Comparison of ENCODE assay signal across 8 cellular contexts in the genomic region with DNA sequence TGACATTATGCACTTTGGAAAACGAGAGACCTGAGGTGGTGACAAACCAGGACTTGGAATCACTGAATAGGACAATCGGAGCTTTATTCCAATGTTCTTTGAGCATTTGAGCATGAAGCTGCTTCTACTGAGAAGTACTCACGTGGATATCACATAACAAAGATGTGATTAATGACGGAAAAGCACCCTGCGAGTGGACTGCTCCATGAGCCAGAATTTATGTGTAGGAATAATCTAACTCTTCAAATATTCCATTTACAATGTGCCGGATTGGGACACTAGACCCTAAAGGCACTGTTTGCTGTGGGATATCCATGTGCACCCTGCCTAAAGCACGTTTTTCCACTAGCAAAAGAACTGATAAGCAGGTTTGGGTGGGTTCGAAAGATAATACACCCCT. TPM values are rescaled to one million over a fixed set of nuclear protein-coding genes. Genes with fewer than 3 reads are reported as not detected.
DNase-seq lines count a peak whose midpoint lies in the region; ATAC-seq and TF ChIP-seq lines count a peak whose summit lies in the region.

No MANE protein-coding gene starts in this region.

- H4K5ac ChIP-seq in mesendoderm (ENCODE audit: low read length), result peak overlapping the region; percentile 21

- H2BK15ac ChIP-seq in mesendoderm (replicated peaks; ENCODE audit: low read depth), result no peak overlapping the region

- H4K20me1 ChIP-seq in HCT116 (ENCODE audit: insufficient read depth), result no peaks in the 10 kb centered on the region

- H3K27ac ChIP-seq in 22Rv1 (peak overlapping the region; percentile 99), HCT116 (ENCODE audit: low read depth, low read length) (peak overlapping the region; percentile 72), mesendoderm (ENCODE audit: low read depth, low read length) (no peak overlapping the region), vagina (peak overlapping the region; percentile 100)

- H3K27me3 Mint-ChIP-seq in brain, result peaks cover 18% of the 10 kb centered on the region

- WGBS in mesendoderm (ENCODE audit: extremely low coverage, insufficient coverage, low lambda C conversion rate), result no CpG with 5 or more reads among the region's 8 CpGs

- H3K79me2 ChIP-seq in HCT116 (ENCODE audit: insufficient read depth, low read length) (peaks cover 22% of the 10 kb centered on the region), mesendoderm (ENCODE audit: control insufficient read depth, insufficient read depth, low read length) (peaks cover 8% of the 10 kb centered on the region)

- intact Hi-C loops in HCT116 (cut with micrococcal nuclease), result loop anchor here (2.0 to 10.0 kb wide), 3 partner anchors 47 to 141 kb away; a partner anchor contains a TSS
- intact Hi-C loops in vagina (cut with DNase I), result loop anchor here (2.0 to 10.0 kb wide), 3 partner anchors 51 to 169 kb away; no protein-coding TSS in a partner anchor

- H3K18ac ChIP-seq in mesendoderm (ENCODE audit: low read length), result no peak overlapping the region

- peak overlapping the region; percentile 86; the same call in 1 of the 2 replicates for H3K9ac ChIP-seq in HCT116 (ENCODE audit: low read length)
- H3K9ac ChIP-seq in mesendoderm (ENCODE audit: low read length), result no peak overlapping the region

- TF ChIP-seq CTCF in 22Rv1 (IDR thresholded peaks at IDR 0.05) (no peak), HCT116 (IDR thresholded peaks at IDR 0.05 in 2 of 3, conservative IDR thresholded peaks at IDR 0.05 in 1 of 3; ENCODE audit: borderline replicate concordance in 1 of 3, insufficient read depth in 1 of 3, low read depth in 2 of 3, low read length in 2 of 3) (no peak), brain (conservative IDR thresholded peaks at IDR 0.05) (no peak), vagina (IDR thresholded peaks at IDR 0.05) (no peak)

- peak overlapping the region; percentile 84 to 96 (median 91) for H3K4me3 Mint-ChIP-seq in brain

- no peak for TF ChIP-seq POLR2A in HCT116 (IDR thresholded peaks at IDR 0.05; ENCODE audit: borderline replicate concordance, extremely low read depth, insufficient read depth, insufficient read length)
- no peak for TF ChIP-seq POLR2A in vagina (IDR thresholded peaks at IDR 0.05)

- peak overlapping the region; percentile 85 to 97 (median 95) for H3K27ac Mint-ChIP-seq in brain

- no peaks in the 10 kb centered on the region; a peak in 1 of 4 replicates for H3K9me3 ChIP-seq in HCT116 (ENCODE audit: control insufficient read depth in 1 of 2, insufficient read depth in 1 of 2, low read depth in 1 of 2, low read length in 2 of 2)
- H3K9me3 ChIP-seq in vagina, result no peaks in the 10 kb centered on the region

- peaks cover 14 to 28% (median 24%) of the 10 kb centered on the region in 5 experiments for H3K9me3 Mint-ChIP-seq in brain

- ATAC-seq in HCT116 (no peak), HG03280 (IDR thresholded peaks at IDR 0.05; ENCODE audit: unreplicated experiment) (no peak)

- H3K4ac ChIP-seq in mesendoderm (ENCODE audit: low read depth, low read length), result no peak overlapping the region

- H2BK5ac ChIP-seq in mesendoderm (ENCODE audit: low read length), result no peak overlapping the region

- no peaks in the 10 kb centered on the region for H3K79me1 ChIP-seq in mesendoderm (ENCODE audit: low read length)

- BruUV-seq in HCT116 (replicated peaks; lab: Mats Ljungman, UMichigan), result no TSS peak

- no peak overlapping the region for H3K23ac ChIP-seq in mesendoderm (ENCODE audit: low read length)

- no peak for TF ChIP-seq RAD21 in HCT116 (IDR thresholded peaks at IDR 0.05; ENCODE audit: low read depth)

- no peaks in the 10 kb centered on the region for H3K9me2 ChIP-seq in HCT116 (ENCODE audit: insufficient read depth)

- POLR2A ChIA-PET in HCT116 (lab: Charles Lee), result no interaction called here

- no peak overlapping the region for H2BK120ac ChIP-seq in mesendoderm (ENCODE audit: low read depth, low read length)

- H2AK5ac ChIP-seq in mesendoderm (ENCODE audit: low read length), result no peak overlapping the region

- peaks cover 31% of the 10 kb centered on the region for H3K4me1 Mint-ChIP-seq in brain

- peaks cover 16 to 24% of the 10 kb centered on the region in 2 experiments for H3K4me1 ChIP-seq in HCT116 (ENCODE audit: control insufficient read depth in 1 of 2, insufficient read depth in 2 of 2, low read length in 2 of 2)
- H3K4me1 ChIP-seq in mesendoderm (ENCODE audit: control insufficient read depth, low read depth, low read length), result no peaks in the 10 kb centered on the region
- H3K4me1 ChIP-seq in vagina, result peaks cover 27% of the 10 kb centered on the region

- RAD21 ChIA-PET in HCT116 (lab: Charles Lee; ENCODE audit: low non-redundant PET in 1 of 2, low total read pairs in 2 of 2, uncharacterized antibody in 2 of 2, unreplicated experiment in 2 of 2), result no interaction called here

- no peak overlapping the region for H3K56ac ChIP-seq in mesendoderm (ENCODE audit: low read length)

- H2AFZ ChIP-seq in HCT116 (ENCODE audit: low read depth, low read length, poor library complexity, severe bottlenecking), result peak overlapping the region; percentile 37

- H3K4me2 ChIP-seq in HCT116 (ENCODE audit: low read length) (peak overlapping the region; percentile 93), mesendoderm (ENCODE audit: low read length) (no peak overlapping the region)

- no peak overlapping the region for H4K8ac ChIP-seq in mesendoderm (ENCODE audit: low read depth, low read length)

- H3K36me3 Mint-ChIP-seq in brain, result peaks cover 8% of the 10 kb centered on the region

- H3K36me3 ChIP-seq in HCT116 (ENCODE audit: control insufficient read depth in 1 of 2, insufficient read depth in 2 of 2, low read length in 2 of 2), result no peaks in the 10 kb centered on the region
- no peaks in the 10 kb centered on the region for H3K36me3 ChIP-seq in mesendoderm (ENCODE audit: control insufficient read depth, insufficient read depth, low read length)
- H3K36me3 ChIP-seq in vagina, result no peaks in the 10 kb centered on the region

- CTCF ChIA-PET in HCT116 (lab: Charles Lee), result interaction anchor here (0.6 to 1.8 kb wide), 5 partner anchors 9 to 432 kb away, joined by 3 to 6 read pairs (median 5); no protein-coding TSS in a partner anchor

- H3K4me3 ChIP-seq in HCT116 (replicated peaks in 1 of 2; ENCODE audit: low read depth in 1 of 2, low read length in 2 of 2), result no peak overlapping the region
- no peak overlapping the region for H3K4me3 ChIP-seq in mesendoderm (ENCODE audit: low read length)
- no peak overlapping the region for H3K4me3 ChIP-seq in vagina

- DNase-seq in HCT116 (ENCODE audit: low read depth, low spot score), result no peak
- no peak for DNase-seq in mesendoderm
- no peak for DNase-seq in vagina (ENCODE audit: extremely low spot score in 2 of 2)
- DNase-seq in cerebellum (ENCODE audit: low spot score), result no peak
- no peak for DNase-seq in Kasumi-1 (lab: John Stamatoyannopoulos, UW)

- H3K27me3 ChIP-seq in HCT116 (ENCODE audit: insufficient read depth, low read length) (no peaks in the 10 kb centered on the region), mesendoderm (ENCODE audit: insufficient read depth, low read length, poor library complexity) (no peaks in the 10 kb centered on the region), vagina (no peaks in the 10 kb centered on the region)

TF ChIP-seq in HCT116, 20 proteins besides CTCF, POLR2A, EP300 and RAD21:
- no peak for TF ChIP-seq EZH2 (IDR thresholded peaks at IDR 0.05)
- TF ChIP-seq CEBPB (IDR thresholded peaks at IDR 0.05; ENCODE audit: low read depth), result no peak
- no peak for TF ChIP-seq SIN3A (IDR thresholded peaks at IDR 0.05; ENCODE audit: low read depth)
- TF ChIP-seq ZNF274 (IDR thresholded peaks at IDR 0.05; ENCODE audit: low read depth, low read length), result no peak
- TF ChIP-seq, protein P1, sequence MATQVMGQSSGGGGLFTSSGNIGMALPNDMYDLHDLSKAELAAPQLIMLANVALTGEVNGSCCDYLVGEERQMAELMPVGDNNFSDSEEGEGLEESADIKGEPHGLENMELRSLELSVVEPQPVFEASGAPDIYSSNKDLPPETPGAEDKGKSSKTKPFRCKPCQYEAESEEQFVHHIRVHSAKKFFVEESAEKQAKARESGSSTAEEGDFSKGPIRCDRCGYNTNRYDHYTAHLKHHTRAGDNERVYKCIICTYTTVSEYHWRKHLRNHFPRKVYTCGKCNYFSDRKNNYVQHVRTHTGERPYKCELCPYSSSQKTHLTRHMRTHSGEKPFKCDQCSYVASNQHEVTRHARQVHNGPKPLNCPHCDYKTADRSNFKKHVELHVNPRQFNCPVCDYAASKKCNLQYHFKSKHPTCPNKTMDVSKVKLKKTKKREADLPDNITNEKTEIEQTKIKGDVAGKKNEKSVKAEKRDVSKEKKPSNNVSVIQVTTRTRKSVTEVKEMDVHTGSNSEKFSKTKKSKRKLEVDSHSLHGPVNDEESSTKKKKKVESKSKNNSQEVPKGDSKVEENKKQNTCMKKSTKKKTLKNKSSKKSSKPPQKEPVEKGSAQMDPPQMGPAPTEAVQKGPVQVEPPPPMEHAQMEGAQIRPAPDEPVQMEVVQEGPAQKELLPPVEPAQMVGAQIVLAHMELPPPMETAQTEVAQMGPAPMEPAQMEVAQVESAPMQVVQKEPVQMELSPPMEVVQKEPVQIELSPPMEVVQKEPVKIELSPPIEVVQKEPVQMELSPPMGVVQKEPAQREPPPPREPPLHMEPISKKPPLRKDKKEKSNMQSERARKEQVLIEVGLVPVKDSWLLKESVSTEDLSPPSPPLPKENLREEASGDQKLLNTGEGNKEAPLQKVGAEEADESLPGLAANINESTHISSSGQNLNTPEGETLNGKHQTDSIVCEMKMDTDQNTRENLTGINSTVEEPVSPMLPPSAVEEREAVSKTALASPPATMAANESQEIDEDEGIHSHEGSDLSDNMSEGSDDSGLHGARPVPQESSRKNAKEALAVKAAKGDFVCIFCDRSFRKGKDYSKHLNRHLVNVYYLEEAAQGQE (IDR thresholded peaks at IDR 0.05; ENCODE audit: low read depth), result no peak
- TF ChIP-seq JUND (IDR thresholded peaks at IDR 0.05), result no peak
- TF ChIP-seq POLR2AphosphoS5 (IDR thresholded peaks at IDR 0.05; ENCODE audit: low read depth, low read length), result no peak
- TF ChIP-seq SRF (IDR thresholded peaks at IDR 0.05; ENCODE audit: low read depth), result no peak
- TF ChIP-seq YY1 (IDR thresholded peaks at IDR 0.05; ENCODE audit: extremely low read depth, insufficient replicate concordance, low read depth, low read length), result no peak
- TF ChIP-seq FOSL1 (IDR thresholded peaks at IDR 0.05; ENCODE audit: low read depth), result no peak
- TF ChIP-seq EGR1 (IDR thresholded peaks at IDR 0.05; ENCODE audit: low read depth), result no peak

RNA-seq across cellular contexts. Expression of a gene that starts 0.9 kb away (rescaled TPM):
- total RNA-seq in HCT116 (2021; ENCODE audit: unreplicated experiment) (13.4 TPM), vagina (30.9 TPM), cerebellum (15.9 TPM)
- 7.4 and 7.7 TPM in 2 replicates for polyA plus RNA-seq in HCT116 (2012)
- 33.7 TPM for polyA plus RNA-seq in brain (ENCODE audit: insufficient read depth, low read depth, low replicate concordance)
- 17.9 TPM for polyA plus RNA-seq in mesendoderm (2013, experiment 1 of 2)
- polyA plus RNA-seq in mesendoderm (2013, experiment 2 of 2), result 18.7 TPM

RNA-seq across cellular contexts. Expression of a gene that starts 48.1 kb away (rescaled TPM):
- total RNA-seq in HCT116 (2021; ENCODE audit: unreplicated experiment) (11.3 TPM), vagina (29.0 TPM), cerebellum (30.8 TPM)
- 5.7 and 8.2 TPM in 2 replicates for polyA plus RNA-seq in HCT116 (2012)
- polyA plus RNA-seq in brain (ENCODE audit: insufficient read depth, low read depth, low replicate concordance), result 34.8 TPM
- polyA plus RNA-seq in mesendoderm (2013, experiment 1 of 2), result 12.4 TPM
- polyA plus RNA-seq in mesendoderm (2013, experiment 2 of 2), result 12.0 TPM
